In the genomic region with DNA sequence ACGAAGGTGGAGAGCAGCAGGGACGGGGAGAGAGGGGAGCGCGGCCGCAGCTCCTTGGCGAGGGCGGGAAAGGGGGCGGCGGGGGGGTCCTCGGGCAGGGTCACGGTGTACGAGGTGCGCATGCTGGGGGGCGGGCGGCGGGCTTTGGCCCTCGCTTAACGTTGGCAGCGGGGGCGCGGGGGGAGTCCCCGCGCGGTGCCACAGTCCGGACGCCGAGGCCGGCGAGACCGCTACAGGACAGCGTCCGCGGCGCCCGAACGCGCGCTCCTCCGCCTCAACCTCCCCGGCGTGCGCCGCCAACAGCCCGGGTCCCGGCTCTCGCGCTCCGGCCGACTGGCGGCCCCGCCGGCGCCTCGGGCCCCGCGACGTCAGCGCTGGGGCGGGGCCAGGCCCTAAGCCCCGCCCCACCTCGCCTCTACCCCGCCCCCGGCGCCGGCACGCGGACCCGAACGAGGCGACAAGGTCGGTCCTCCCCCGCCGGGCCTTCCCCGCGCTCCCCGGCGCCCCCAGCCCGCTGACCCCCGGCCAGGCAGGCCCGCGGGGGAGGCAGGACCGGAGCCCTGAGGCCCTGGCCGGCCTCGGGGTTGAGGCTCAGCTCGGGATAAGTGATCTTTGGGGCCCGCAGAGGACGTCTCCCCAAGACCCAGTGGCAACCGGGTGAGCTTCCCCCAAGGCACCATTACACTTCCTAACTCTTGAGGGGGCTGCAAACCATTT, we compare ENCODE assay signal across 9 cellular contexts. TPM values are rescaled to one million over a fixed set of nuclear protein-coding genes. Genes with fewer than 3 reads are reported as not detected.
DNase-seq lines count a peak whose midpoint lies in the region; ATAC-seq and TF ChIP-seq lines count a peak whose summit lies in the region.
"Had no signal": no experiment of that assay in that cellular context is flagged by ENCODE, and none has a peak within 500 bp of the region (broad histone marks: within the 10 kb centered on the region; RNA-seq: fewer than 3 reads in every experiment).

No MANE protein-coding gene starts in this region.

- no TSS peak for BruUV-seq in Panc1 (replicated peaks; lab: Mats Ljungman, UMichigan)

- H3K4me1 ChIP-seq in Panc1 (ENCODE audit: control insufficient read depth, insufficient read depth, low read length) = peaks cover 30% of the 10 kb centered on the region
- H3K4me1 ChIP-seq in urinary bladder (ENCODE audit: insufficient read depth) = no peaks in the 10 kb centered on the region

- peak; percentile 57 for DNase-seq in NCI-H345 (lab: John Stamatoyannopoulos, UW)
- DNase-seq in NCI-H345 treated with DMSO at 0.1 percent for 48 hours (lab: John Stamatoyannopoulos, UW; ENCODE audit: unreplicated experiment) = no peak
- no peak for DNase-seq in Panc1 (ENCODE audit: low read depth, low spot score)
- peak; percentile 42 for DNase-seq in activated naive CD4-positive, alpha-beta T cell treated with anti-CD3 and anti-CD28 coated beads for 36 hours
- DNase-seq in Right ventricle myocardium superior = peak; percentile 79
- DNase-seq in osteocyte (ENCODE audit: extremely low spot score, unreplicated experiment) = no peak

- peaks cover 3% of the 10 kb centered on the region; the same call in 1 of the 2 replicates for H3K27me3 ChIP-seq in Panc1 (ENCODE audit: control insufficient read depth, insufficient read depth, low read length)

- H3K4me1 Mint-ChIP-seq in activated naive CD4-positive, alpha-beta T cell treated with anti-CD3 and anti-CD28 coated beads for 36 hours (ENCODE audit: low read depth) = peaks cover 10% of the 10 kb centered on the region
- peaks cover 32% of the 10 kb centered on the region for H3K4me1 Mint-ChIP-seq in osteocyte (ENCODE audit: unreplicated experiment)

- ATAC-seq in Panc1 (peak; percentile 85), Right ventricle myocardium superior (ENCODE audit: poor library complexity) (peak; percentile 60), HG03108 (IDR thresholded peaks at IDR 0.05; ENCODE audit: unreplicated experiment) (no peak)

- WGBS in urinary bladder = 3% methylated on average over 87 of the region's 88 CpGs

- H3K9me3 Mint-ChIP-seq in activated naive CD4-positive, alpha-beta T cell treated with anti-CD3 and anti-CD28 coated beads for 36 hours = no peaks in the 10 kb centered on the region
- no peaks in the 10 kb centered on the region for H3K9me3 Mint-ChIP-seq in osteocyte (ENCODE audit: unreplicated experiment)

- CTCF ChIA-PET in Panc1 (lab: Charles Lee) = no interaction called here
- CTCF ChIA-PET in activated naive CD4-positive, alpha-beta T cell treated with anti-CD3 and anti-CD28 coated beads for 36 hours (lab: Charles Lee) = interaction anchor here (1.2 to 3.4 kb wide), 5 partner anchors 7 to 110 kb away, joined by 5 to 13 read pairs (median 9); a partner anchor contains a TSS

- intact Hi-C loops in Panc1 (cut with micrococcal nuclease; ENCODE audit: unreplicated experiment) = no loop called here
- intact Hi-C loops in activated naive CD4-positive, alpha-beta T cell treated with anti-CD3 and anti-CD28 coated beads for 36 hours (cut with micrococcal nuclease) = no loop called here
- intact Hi-C loops in Right ventricle myocardium superior (cut with DNase I) = no loop called here

- POLR2A ChIA-PET in Panc1 (lab: Charles Lee) = interaction anchor here (0.6 kb wide), 1 partner anchor 262 kb away, joined by 5 read pairs; a partner anchor contains a TSS

- peak overlapping the region; percentile 63 for H3K4me3 Mint-ChIP-seq in activated naive CD4-positive, alpha-beta T cell treated with anti-CD3 and anti-CD28 coated beads for 36 hours
- peak overlapping the region; percentile 65 for H3K4me3 Mint-ChIP-seq in osteocyte (ENCODE audit: unreplicated experiment)

- H3K36me3 ChIP-seq in Panc1 (ENCODE audit: control insufficient read depth, insufficient read depth, low read length) (no peaks in the 10 kb centered on the region), urinary bladder (ENCODE audit: insufficient read depth) (no peaks in the 10 kb centered on the region)

- H3K27me3 Mint-ChIP-seq in activated naive CD4-positive, alpha-beta T cell treated with anti-CD3 and anti-CD28 coated beads for 36 hours (ENCODE audit: low read depth) = peaks cover 39% of the 10 kb centered on the region
- peaks cover 25% of the 10 kb centered on the region for H3K27me3 Mint-ChIP-seq in osteocyte (ENCODE audit: unreplicated experiment)

- no peaks in the 10 kb centered on the region for H3K36me3 Mint-ChIP-seq in activated naive CD4-positive, alpha-beta T cell treated with anti-CD3 and anti-CD28 coated beads for 36 hours (ENCODE audit: low read depth)
- no peaks in the 10 kb centered on the region for H3K36me3 Mint-ChIP-seq in osteocyte (ENCODE audit: unreplicated experiment)

- TF ChIP-seq CTCF in Panc1 (IDR thresholded peaks at IDR 0.05) (no peak), osteocyte (IDR thresholded peaks at IDR 0.05) (no peak)

- in situ Hi-C loops in Panc1 (cut with HindIII; ENCODE audit: low pct_unique_long_range_greater_than_20kb, low sequenced_read_pairs) = no loop called here

- H3K27ac ChIP-seq in Panc1 (ENCODE audit: low read length) = no peak overlapping the region
- peak overlapping the region; percentile 42 for H3K27ac ChIP-seq in urinary bladder (ENCODE audit: low read depth)

- H3K27ac Mint-ChIP-seq in activated naive CD4-positive, alpha-beta T cell treated with anti-CD3 and anti-CD28 coated beads for 36 hours = no peak overlapping the region
- no peak overlapping the region for H3K27ac Mint-ChIP-seq in osteocyte (ENCODE audit: unreplicated experiment)

- H3K9me3 ChIP-seq in Panc1 (ENCODE audit: control insufficient read depth, insufficient read depth, low read depth, low read length) = no peaks in the 10 kb centered on the region

- peak overlapping the region; percentile 37 to 43 for H3K4me3 ChIP-seq in Panc1 (ENCODE audit: low read depth in 2 of 2, low read length in 2 of 2)
- peak overlapping the region; percentile 51 for H3K4me3 ChIP-seq in urinary bladder (ENCODE audit: low read depth, low read length)

RNA-seq across cellular contexts. Expression of a gene that starts 17.5 kb away (rescaled TPM):
- total RNA-seq in Panc1 (2021; ENCODE audit: unreplicated experiment) = 3.1 TPM
- 2.3 TPM for polyA plus RNA-seq in Panc1 (2012; ENCODE audit: insufficient read length)
- total RNA-seq in activated naive CD4-positive, alpha-beta T cell treated with anti-CD3 and anti-CD28 coated beads for 36 hours = under 1 TPM; 0.35 to 0.57 TPM
- 136 TPM for total RNA-seq in Right ventricle myocardium superior
- 0.11 and 0.24 TPM in 2 replicates for total RNA-seq in osteocyte
- total RNA-seq in urinary bladder = 1.1 TPM
- 4.8 TPM for polyA plus RNA-seq in urinary bladder

RNA-seq across cellular contexts. Expression of a gene that starts 17.5 kb away (rescaled TPM):
- total RNA-seq in Panc1 (2021; ENCODE audit: unreplicated experiment) (not detected), Right ventricle myocardium superior (not detected), osteocyte (not detected in 2 replicates), urinary bladder (not detected)
- polyA plus RNA-seq in Panc1 (2012; ENCODE audit: insufficient read length) = not detected
- not detected for total RNA-seq in activated naive CD4-positive, alpha-beta T cell treated with anti-CD3 and anti-CD28 coated beads for 36 hours
- 0.03 TPM for polyA plus RNA-seq in urinary bladder
- total RNA-seq: dermis microvascular lymphatic vessel endothelial cell had no signal

RNA-seq across cellular contexts. Expression of a gene that starts 23.3 kb away (rescaled TPM):
- total RNA-seq in Panc1 (2021; ENCODE audit: unreplicated experiment) (not detected), Right ventricle myocardium superior (15.1 TPM), osteocyte (8.4 and 9.3 TPM in 2 replicates), urinary bladder (17.4 TPM)
- polyA plus RNA-seq in Panc1 (2012; ENCODE audit: insufficient read length) = not detected
- total RNA-seq in activated naive CD4-positive, alpha-beta T cell treated with anti-CD3 and anti-CD28 coated beads for 36 hours = not detected
- 46.7 TPM for polyA plus RNA-seq in urinary bladder

RNA-seq across cellular contexts. Expression of a gene that starts 29.7 kb away (rescaled TPM):
- total RNA-seq in Panc1 (2021; ENCODE audit: unreplicated experiment) (69.0 TPM), Right ventricle myocardium superior (12.9 TPM), osteocyte (28.9 and 30.2 TPM in 2 replicates), urinary bladder (4.7 TPM)
- 58.5 TPM for polyA plus RNA-seq in Panc1 (2012; ENCODE audit: insufficient read length)
- 10 to 100 TPM; 46.1 to 47.0 TPM for total RNA-seq in activated naive CD4-positive, alpha-beta T cell treated with anti-CD3 and anti-CD28 coated beads for 36 hours
- polyA plus RNA-seq in urinary bladder = 33.3 TPM

RNA-seq across cellular contexts. Expression of a gene that starts 47.1 kb away (rescaled TPM):
- total RNA-seq in Panc1 (2021; ENCODE audit: unreplicated experiment) = 27.2 TPM
- polyA plus RNA-seq in Panc1 (2012; ENCODE audit: insufficient read length) = 27.9 TPM
- 1 to 10 TPM; 8.0 to 8.4 TPM for total RNA-seq in activated naive CD4-positive, alpha-beta T cell treated with anti-CD3 and anti-CD28 coated beads for 36 hours
- 41.9 TPM for total RNA-seq in Right ventricle myocardium superior
- total RNA-seq in osteocyte = 74.8 and 74.9 TPM in 2 replicates
- total RNA-seq in urinary bladder = 154 TPM
- 451 TPM for polyA plus RNA-seq in urinary bladder

Comparison
In these comparisons a context has a peak if more than half of its experiments do, and no peak if none do; other contexts are left out.
1. DNase-seq: peak in NCI-H345 (single experiment), activated naive CD4-positive, alpha-beta T cell treated with anti-CD3 and anti-CD28 coated beads for 36 hours (single experiment) and Right ventricle myocardium superior (single experiment); none in NCI-H345 treated with DMSO at 0.1 percent for 48 hours (single experiment), Panc1 (single experiment) and osteocyte (single experiment).
2. RNA of a gene that starts 17.5 kb away (total RNA-seq): 136 TPM in Right ventricle myocardium superior (single experiment); 3.1 TPM in Panc1 (single experiment), 1.1 TPM in urinary bladder (single experiment), 0.35 to 0.57 TPM in activated naive CD4-positive, alpha-beta T cell treated with anti-CD3 and anti-CD28 coated beads for 36 hours and 0.11 to 0.24 TPM in osteocyte; every median in the first group is over 10 times any median in the second.